8 cellular contexts compared by ENCODE assay signal in genomic region chr14:54440870-54441868, GRCh38. TPM values are rescaled to one million over a fixed set of nuclear protein-coding genes. Genes with fewer than 3 reads are reported as not detected.
DNase-seq lines count a peak whose midpoint lies in the region; ATAC-seq and TF ChIP-seq lines count a peak whose summit lies in the region.

CNIH1 (minus strand) TSS chr14:54441374; CDS start chr14:54441327, 47 bp downstream.

- peak within 1 kb of the TSS; percentile 89 to 99 (median 97) for H3K27ac ChIP-seq in BLaER1 treated with 17β-estradiol and CSF1 and Interleukin-3, amounts not matched to agents 10 nM and 100 nM
- H3K27ac ChIP-seq in coronary artery: peak within 1 kb of the TSS; percentile 84 to 96

- peaks cover 2% of the 10 kb centered on the region for H3K27me3 Mint-ChIP-seq in activated CD4-positive, alpha-beta T cell treated with anti-CD3 and anti-CD28 coated beads, Interleukin-2, amount 10 ng/mL, durations not matched to agents 24 days and 14 days

- peaks cover 17 to 48% (median 43%) of the 10 kb centered on the region in 11 experiments; a peak in 20 of 22 replicates for H4K20me1 ChIP-seq in BLaER1 treated with 17β-estradiol and CSF1 and Interleukin-3, amounts not matched to agents 10 nM and 100 nM

- no peaks in the 10 kb centered on the region for H3K9me3 Mint-ChIP-seq in activated CD4-positive, alpha-beta T cell treated with anti-CD3 and anti-CD28 coated beads, Interleukin-2, amount 10 ng/mL, durations not matched to agents 24 days and 14 days

- peak within 1 kb of the TSS; percentile 78 to 95 (median 84) for H3K4me3 ChIP-seq in BLaER1 treated with 17β-estradiol and CSF1 and Interleukin-3, amounts not matched to agents 10 nM and 100 nM
- H3K4me3 ChIP-seq in coronary artery: peak within 1 kb of the TSS; percentile 91

- peak within 1 kb of the TSS; percentile 95 for H3K4me3 Mint-ChIP-seq in activated CD4-positive, alpha-beta T cell treated with anti-CD3 and anti-CD28 coated beads, Interleukin-2, amount 10 ng/mL, durations not matched to agents 24 days and 14 days

- H3K36me3 ChIP-seq in BLaER1 treated with 17β-estradiol and CSF1 and Interleukin-3, amounts not matched to agents 10 nM and 100 nM: peaks cover 0 to 37% (median 10%) of the 10 kb centered on the region in 11 experiments; a peak in 12 of 22 replicates

- H3K4me2 ChIP-seq in BLaER1 treated with 17β-estradiol and CSF1 and Interleukin-3, amounts not matched to agents 10 nM and 100 nM: peak within 1 kb of the TSS; percentile 81 to 94 (median 85)

- no peaks in the 10 kb centered on the region for H3K9me3 ChIP-seq in BLaER1 treated with 17β-estradiol and CSF1 and Interleukin-3, amounts not matched to agents 10 nM and 100 nM (replicated peaks in 1 of 11)

- peak within 1 kb of the TSS; percentile 94 for H3K27ac Mint-ChIP-seq in activated CD4-positive, alpha-beta T cell treated with anti-CD3 and anti-CD28 coated beads, Interleukin-2, amount 10 ng/mL, durations not matched to agents 24 days and 14 days

- H3K9ac ChIP-seq in BLaER1 treated with 17β-estradiol and CSF1 and Interleukin-3, amounts not matched to agents 10 nM and 100 nM: peak within 1 kb of the TSS; percentile 93 to 99 (median 97)

- ATAC-seq in GM19324 (IDR thresholded peaks at IDR 0.05; ENCODE audit: low FRiP score, unreplicated experiment): peak; percentile 97
- ATAC-seq in HG03469 (IDR thresholded peaks at IDR 0.05; ENCODE audit: unreplicated experiment): peak; percentile 82
- ATAC-seq in left lobe of liver: peak; percentile 96

- H3K4me1 ChIP-seq in BLaER1 treated with 17β-estradiol and CSF1 and Interleukin-3, amounts not matched to agents 10 nM and 100 nM: peaks cover 19 to 51% (median 34%) of the 10 kb centered on the region in 10 experiments

- H3K27me3 ChIP-seq in BLaER1 treated with 17β-estradiol and CSF1 and Interleukin-3, amounts not matched to agents 10 nM and 100 nM: no peaks in the 10 kb centered on the region

- TF ChIP-seq CTCF in coronary artery (IDR thresholded peaks at IDR 0.05): peak; percentile 95

- intact Hi-C loops in activated CD4-positive, alpha-beta T cell treated with anti-CD3 and anti-CD28 coated beads, Interleukin-2, amount 10 ng/mL, durations not matched to agents 24 days and 14 days (cut with micrococcal nuclease): loop anchor here (1.0 to 10.0 kb wide), 7 partner anchors 13 to 894 kb away; partner anchors contain the start of genes CGRRF1 and GMFB

- DNase-seq in NCI-H526 (lab: John Stamatoyannopoulos, UW) (peak; percentile 83 to 95), coronary artery (ENCODE audit: low spot score) (peak; percentile 91), left lobe of liver (ENCODE audit: low spot score) (peak; percentile 95)
- DNase-seq in activated CD4-positive, alpha-beta T cell treated with anti-CD3 and anti-CD28 coated beads, Interleukin-2, amount 10 ng/mL, durations not matched to agents 24 days and 14 days: peak; percentile 99
- DNase-seq in stimulated activated CD4-positive, alpha-beta T cell treated with anti-CD3 and anti-CD28 coated beads, Interleukin-2, amount 100 ng/mL, for 48 hours: peak; percentile 96

- H3K4me1 Mint-ChIP-seq in activated CD4-positive, alpha-beta T cell treated with anti-CD3 and anti-CD28 coated beads, Interleukin-2, amount 10 ng/mL, durations not matched to agents 24 days and 14 days: peaks cover 42% of the 10 kb centered on the region

- H3K36me3 Mint-ChIP-seq in activated CD4-positive, alpha-beta T cell treated with anti-CD3 and anti-CD28 coated beads, Interleukin-2, amount 10 ng/mL, durations not matched to agents 24 days and 14 days (ENCODE audit: low read depth): peaks cover 29% of the 10 kb centered on the region

RNA-seq across cellular contexts. Expression of gene CNIH1, which starts in this region (rescaled TPM):
- total RNA-seq in activated CD4-positive, alpha-beta T cell treated with anti-CD3 and anti-CD28 coated beads, Interleukin-2, amount 10 ng/mL, durations not matched to agents 24 days and 14 days: 113 and 116 TPM in 2 replicates
- 89.4 TPM for total RNA-seq in left lobe of liver

Comparison
In these comparisons a context has a peak if more than half of its experiments do, and no peak if none do; other contexts are left out.
1. Peak in every context shown above with its lines: DNase-seq, ATAC-seq, H3K4me3 ChIP-seq and H3K27ac ChIP-seq.